Comparison of ENCODE assay signal across 8 cellular contexts in the genomic region with DNA sequence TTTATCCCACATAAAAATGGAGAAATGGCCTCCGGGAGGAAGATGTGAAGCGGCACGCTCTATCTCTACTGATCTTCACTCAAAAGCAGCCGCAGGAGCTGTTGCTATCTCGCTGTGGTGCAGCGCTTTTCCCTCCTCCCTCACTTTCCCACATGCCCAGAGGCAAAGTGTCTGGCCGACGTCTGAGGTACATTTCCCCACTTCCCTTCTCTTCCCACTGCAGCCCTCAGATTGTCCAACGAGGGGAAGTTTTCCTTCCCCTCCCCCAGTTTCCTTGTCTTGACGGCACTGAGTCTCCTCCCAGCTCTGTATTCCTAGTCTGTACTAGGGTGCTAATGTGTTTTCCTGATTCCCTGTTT. TPM values are rescaled to one million over a fixed set of nuclear protein-coding genes. Genes with fewer than 3 reads are reported as not detected.
DNase-seq lines count a peak whose midpoint lies in the region; ATAC-seq, FAIRE-seq and TF ChIP-seq lines count a peak whose summit lies in the region.

No MANE protein-coding gene starts in this region.

- TF ChIP-seq CTCF in RWPE2 (IDR thresholded peaks at IDR 0.05; ENCODE audit: poor library complexity, severe bottlenecking) (no peak), fibroblast of the aortic adventitia (IDR thresholded peaks at IDR 0.05; ENCODE audit: insufficient read depth, low read length) (no peak), pancreas (IDR thresholded peaks at IDR 0.05) (no peak)

- ATAC-seq in RWPE2 (ENCODE audit: low read depth) = peak; percentile 40
- ATAC-seq in pancreas = peak; percentile 28 to 46 (median 39)
- no peak for ATAC-seq in HG03045 (IDR thresholded peaks at IDR 0.05; ENCODE audit: unreplicated experiment)

- H3K36me3 ChIP-seq in RWPE2 (ENCODE audit: low read depth) (no peaks in the 10 kb centered on the region), pancreas (no peaks in the 10 kb centered on the region)

- H3K27ac ChIP-seq in RWPE2 (ENCODE audit: poor library complexity, severe bottlenecking) (no peak overlapping the region), pancreas (no peak overlapping the region)

- peak; percentile 44 for DNase-seq in EL
- DNase-seq in RWPE2 (ENCODE audit: low spot score) = no peak
- DNase-seq in fibroblast of the aortic adventitia (ENCODE audit: low read depth) = no peak
- DNase-seq in pancreas = no peak
- no peak for DNase-seq in RPMI8226
- no peak for DNase-seq in stimulated activated CD4-positive, alpha-beta T cell treated with anti-CD3 and anti-CD28 coated beads, Interleukin-4, amount 100 ng/mL, for 24 hours
- DNase-seq in COR-L47 (lab: John Stamatoyannopoulos, UW) = no peak

- 1 to 3% methylated on average over 9 to 10 of the region's 10 CpGs for WGBS in pancreas, 2 donors

- H3K9me3 ChIP-seq in RWPE2 (ENCODE audit: severe bottlenecking) = no peaks in the 10 kb centered on the region
- H3K9me3 ChIP-seq in pancreas = no peaks in the 10 kb centered on the region

- H3K4me1 ChIP-seq in RWPE2 (ENCODE audit: insufficient read depth, poor library complexity, severe bottlenecking) = no peaks in the 10 kb centered on the region
- peaks cover 0 to 6% (median 6%) of the 10 kb centered on the region in 3 donors for H3K4me1 ChIP-seq in pancreas

- H3K27me3 ChIP-seq in RWPE2 (ENCODE audit: insufficient read depth, poor library complexity, severe bottlenecking) (peaks cover 59% of the 10 kb centered on the region), pancreas (peaks cover 0 to 29% (median 11%) of the 10 kb centered on the region in 4 donors)

- H3K4me3 ChIP-seq in RWPE2 (ENCODE audit: severe bottlenecking) (peak overlapping the region; percentile 28), fibroblast of the aortic adventitia (ENCODE audit: low read depth, low read length) (peak overlapping the region; percentile 52), pancreas (peak overlapping the region in 3 of 4 donors; percentile 18 to 65 (median 40))

- intact Hi-C loops in pancreas (cut with DNase I) = loop anchor here in 1 of 3 donors (10.0 kb wide), 1 partner anchor 478 kb away; no protein-coding TSS in a partner anchor

- no peak for FAIRE-seq in pancreas (lab: Jason Lieb, UNC)

RNA-seq across cellular contexts. Expression of a gene that starts 0.7 kb away (rescaled TPM):
- total RNA-seq in fibroblast of the aortic adventitia (ENCODE audit: low replicate concordance) (0.27 and 1.7 TPM in 2 replicates), pancreas (under 1 TPM; 0.16 to 0.46 (median 0.24) TPM)
- under 1 TPM; 0.08 to 0.14 TPM for polyA plus RNA-seq in pancreas
